8 cellular contexts compared by ENCODE assay signal in genomic region chr2:28391564-28392296, GRCh38. TPM values are rescaled to one million over a fixed set of nuclear protein-coding genes. Genes with fewer than 3 reads are reported as not detected.
DNase-seq lines count a peak whose midpoint lies in the region; ATAC-seq lines count a peak whose summit lies in the region.

No MANE protein-coding gene starts in this region.

- DNase-seq in 8988T (peak; percentile 73), NCI-H2029 (lab: John Stamatoyannopoulos, UW) (peak; percentile 19), cerebellum (ENCODE audit: low spot score) (peak; percentile 66)
- peak; percentile 30 to 63 (median 46) for DNase-seq in activated CD4-positive, CD25-positive, alpha-beta regulatory T cell (lab: John Stamatoyannopoulos, UW)
- DNase-seq in stimulated activated CD4-positive, alpha-beta T cell treated with anti-CD3 and anti-CD28 coated beads, Interleukin-2, amount 100 ng/mL, for 48 hours, result peak; percentile 74

- no peaks in the 10 kb centered on the region for H3K27me3 ChIP-seq in layer of hippocampus (ENCODE audit: control insufficient read depth, insufficient read depth, low read length)

- peak; percentile 11 for ATAC-seq in GM18499 (IDR thresholded peaks at IDR 0.05; ENCODE audit: insufficient read depth, unreplicated experiment)
- ATAC-seq in HG02943 (IDR thresholded peaks at IDR 0.05; ENCODE audit: low read depth, unreplicated experiment), result peak; percentile 30

- H3K27ac ChIP-seq in layer of hippocampus (ENCODE audit: low read depth, low read length), result peak overlapping the region; percentile 96

RNA-seq across cellular contexts. Expression of gene FOSL2, which starts 0.9 kb away (rescaled TPM):
- 5.8 TPM for total RNA-seq in cerebellum

Comparison
In these comparisons a context has a peak if more than half of its experiments do, and no peak if none do; other contexts are left out.
1. Peak in every context shown above with its lines: DNase-seq, ATAC-seq and H3K27ac ChIP-seq.
2. DNase-seq: peak in every context shown above with its lines; median percentile 74 in stimulated activated CD4-positive, alpha-beta T cell treated with anti-CD3 and anti-CD28 coated beads, Interleukin-2, amount 100 ng/mL, for 48 hours; 73 in 8988T; 66 in cerebellum; 46 in activated CD4-positive, CD25-positive, alpha-beta regulatory T cell; 19 in NCI-H2029.